28 cellular contexts compared by ENCODE assay signal in genomic region chr14:38761033-38761432, GRCh38.
DNase-seq lines count a peak whose midpoint lies in the region; ATAC-seq, FAIRE-seq and TF ChIP-seq lines count a peak whose summit lies in the region.
"Had no signal": no experiment of that assay in that cellular context is flagged by ENCODE, and none has a peak within 500 bp of the region (broad histone marks: within the 10 kb centered on the region; RNA-seq: fewer than 3 reads in every experiment).

No MANE protein-coding gene starts in this region.

- H3K9me3 ChIP-seq in HAP-1 (no peaks in the 10 kb centered on the region), astrocyte (ENCODE audit: insufficient read depth, low read depth, low read length) (no peaks in the 10 kb centered on the region), prostate gland (no peaks in the 10 kb centered on the region)
- H3K9me3 ChIP-seq: A549 had no signal

- ATAC-seq in left colon (peak; percentile 79), HG03457 (IDR thresholded peaks at IDR 0.05; ENCODE audit: unreplicated experiment) (no peak)
- no peak for ATAC-seq in activated T-helper 17 cell treated with anti-CD3 and anti-CD28 coated beads, Interleukin-2, amount 50 U/mL, for 72 hours (replicated peaks)
- ATAC-seq: A549, GM12878 had no signal

- no peak overlapping the region for H3K9ac ChIP-seq in astrocyte (ENCODE audit: low read length)
- H3K9ac ChIP-seq: BLaER1 had no signal

- DNase-seq in HAP-1 (ENCODE audit: low spot score in 2 of 2) (peak; percentile 40 to 44), astrocyte (ENCODE audit: low read depth) (no peak), left colon (no peak), prostate gland (ENCODE audit: low spot score) (peak; percentile 9), NCI-H2081 (lab: John Stamatoyannopoulos, UW) (no peak)
- DNase-seq: AML-193; C1 segment of cervical spinal cord; CD4-positive, alpha-beta memory T cell; CD4-positive, CD25-positive, alpha-beta regulatory T cell; CD8-positive, alpha-beta memory T cell; COR-L47; DMS 273 treated with DMSO at 0.1 percent for 48 hours; DMS153; DMS53; DMS79; DND-41; EL; GDM1 had no signal

- peaks cover 12% of the 10 kb centered on the region for H3K4me1 Mint-ChIP-seq in astrocyte (ENCODE audit: low read depth, unreplicated experiment)
- no peaks in the 10 kb centered on the region for H3K4me1 Mint-ChIP-seq in activated T-helper 17 cell treated with anti-CD3 and anti-CD28 coated beads, Interleukin-2, amount 50 U/mL, for 72 hours
- H3K4me1 Mint-ChIP-seq: B cell; CD14-positive monocyte; CD4-positive, CD25-positive, alpha-beta regulatory T cell; CD8-positive, alpha-beta memory T cell had no signal

- H3K4me1 ChIP-seq in HAP-1 (peaks cover 19% of the 10 kb centered on the region), astrocyte (ENCODE audit: insufficient read depth, low read length) (no peaks in the 10 kb centered on the region), prostate gland (replicated peaks) (no peaks in the 10 kb centered on the region)
- H3K4me1 ChIP-seq: A549, BLaER1 had no signal

- H2AFZ ChIP-seq in astrocyte (ENCODE audit: low read depth, low read length): no peak overlapping the region

- peak; percentile 20 for FAIRE-seq in astrocyte (lab: Jason Lieb, UNC)
- FAIRE-seq: A549, GM12878, GM12892, GM18507 had no signal

- peaks cover 8% of the 10 kb centered on the region for H3K9me3 Mint-ChIP-seq in astrocyte (ENCODE audit: unreplicated experiment)
- peaks cover 5% of the 10 kb centered on the region for H3K9me3 Mint-ChIP-seq in activated T-helper 17 cell treated with anti-CD3 and anti-CD28 coated beads, Interleukin-2, amount 50 U/mL, for 72 hours

- no peak overlapping the region for H3K27ac Mint-ChIP-seq in astrocyte (ENCODE audit: unreplicated experiment)
- no peak overlapping the region for H3K27ac Mint-ChIP-seq in activated T-helper 17 cell treated with anti-CD3 and anti-CD28 coated beads, Interleukin-2, amount 50 U/mL, for 72 hours
- H3K27ac Mint-ChIP-seq: B cell; CD14-positive monocyte; CD4-positive, alpha-beta memory T cell; CD4-positive, CD25-positive, alpha-beta regulatory T cell; CD8-positive, alpha-beta memory T cell had no signal

- H3K79me2 ChIP-seq in astrocyte (ENCODE audit: insufficient read depth, low read length): no peaks in the 10 kb centered on the region

- no peaks in the 10 kb centered on the region for H4K20me1 ChIP-seq in astrocyte (ENCODE audit: insufficient read depth, low read length)
- H4K20me1 ChIP-seq: BLaER1 had no signal

- H3K27me3 Mint-ChIP-seq in astrocyte (ENCODE audit: low read depth, unreplicated experiment): no peaks in the 10 kb centered on the region
- peaks cover 7% of the 10 kb centered on the region for H3K27me3 Mint-ChIP-seq in activated T-helper 17 cell treated with anti-CD3 and anti-CD28 coated beads, Interleukin-2, amount 50 U/mL, for 72 hours
- H3K27me3 Mint-ChIP-seq: B cell; CD4-positive, alpha-beta memory T cell; CD4-positive, CD25-positive, alpha-beta regulatory T cell had no signal

- H3K27ac ChIP-seq in astrocyte (ENCODE audit: low read depth, low read length) (no peak overlapping the region), prostate gland (no peak overlapping the region)
- H3K27ac ChIP-seq: 22Rv1, A549, BLaER1 had no signal

- 51% methylated on average over 2 of the region's 2 CpGs for WGBS in prostate gland

- TF ChIP-seq CTCF in astrocyte (IDR thresholded peaks at IDR 0.05; ENCODE audit: insufficient read depth, low read depth, low read length): no peak
- TF ChIP-seq CTCF in prostate gland (IDR thresholded peaks at IDR 0.05): no peak

- H3K4me3 ChIP-seq in HAP-1 (no peak overlapping the region), astrocyte (ENCODE audit: insufficient read depth, low read depth, low read length) (no peak overlapping the region), prostate gland (no peak overlapping the region)
- H3K4me3 ChIP-seq: A549, BLaER1, GM12878 had no signal

- H3K36me3 Mint-ChIP-seq in astrocyte (ENCODE audit: low read depth, unreplicated experiment): no peaks in the 10 kb centered on the region
- H3K36me3 Mint-ChIP-seq in activated T-helper 17 cell treated with anti-CD3 and anti-CD28 coated beads, Interleukin-2, amount 50 U/mL, for 72 hours (ENCODE audit: low read depth): no peaks in the 10 kb centered on the region
- H3K36me3 Mint-ChIP-seq: CD14-positive monocyte; CD4-positive, alpha-beta memory T cell; CD4-positive, CD25-positive, alpha-beta regulatory T cell had no signal

- in situ Hi-C loops in HAP-1 (cut with MboI; ENCODE audit: low sequenced_read_pairs): no loop called here

- H3K4me2 ChIP-seq in astrocyte (ENCODE audit: low read length): no peak overlapping the region
- H3K4me2 ChIP-seq: A549, BLaER1 had no signal

- no peak for TF ChIP-seq POLR2A in prostate gland (IDR thresholded peaks at IDR 0.05)

- intact Hi-C loops in left colon (cut with DNase I, micrococcal nuclease) (no loop called here), prostate gland (cut with DNase I) (no loop called here)

- H3K36me3 ChIP-seq in HAP-1 (replicated peaks) (no peaks in the 10 kb centered on the region), astrocyte (ENCODE audit: insufficient read depth, low read length) (no peaks in the 10 kb centered on the region), prostate gland (no peaks in the 10 kb centered on the region)
- H3K36me3 ChIP-seq: BLaER1 had no signal

- H3K4me3 Mint-ChIP-seq in astrocyte (ENCODE audit: unreplicated experiment): no peak overlapping the region
- H3K4me3 Mint-ChIP-seq in activated T-helper 17 cell treated with anti-CD3 and anti-CD28 coated beads, Interleukin-2, amount 50 U/mL, for 72 hours: no peak overlapping the region
- H3K4me3 Mint-ChIP-seq: B cell; CD14-positive monocyte; CD4-positive, alpha-beta memory T cell; CD4-positive, CD25-positive, alpha-beta regulatory T cell; CD8-positive, alpha-beta memory T cell had no signal

- H3K27me3 ChIP-seq in HAP-1 (ENCODE audit: low read depth) (no peaks in the 10 kb centered on the region), astrocyte (ENCODE audit: insufficient read depth, low read length) (no peaks in the 10 kb centered on the region), prostate gland (replicated peaks; ENCODE audit: insufficient read depth) (no peaks in the 10 kb centered on the region)
- H3K27me3 ChIP-seq: BLaER1 had no signal

Comparison
In these comparisons a context has a peak if more than half of its experiments do, and no peak if none do; other contexts are left out.
1. DNase-seq: peak in HAP-1 (2 of 2) and prostate gland (single experiment); none in astrocyte (single experiment), left colon (0 of 2) and NCI-H2081 (0 of 2).